ENCODE assay signal across 2 cellular contexts in genomic region chr1:228513244-228513900, GRCh38.
TF ChIP-seq lines count a peak whose summit lies in the region.

No MANE protein-coding gene starts in this region.

TF ChIP-seq in IMR-90, 13 proteins besides CTCF, POLR2A, EP300 and RAD21:
- TF ChIP-seq NFE2L2 (IDR thresholded peaks at IDR 0.05; ENCODE audit: low read depth, low read length) = no peak
- no peak for TF ChIP-seq FOS (IDR thresholded peaks at IDR 0.05; ENCODE audit: low read depth, low read length)
- no peak for TF ChIP-seq SMC3 (IDR thresholded peaks at IDR 0.05; ENCODE audit: low read depth, low read length)
- TF ChIP-seq CEBPB (IDR thresholded peaks at IDR 0.05; ENCODE audit: low read depth, low read length) = peak; percentile 39; the same call in 1 of the 2 replicates
- no peak for TF ChIP-seq CHD1 (IDR thresholded peaks at IDR 0.05; ENCODE audit: low read depth, low read length)
- TF ChIP-seq BHLHE40 (IDR thresholded peaks at IDR 0.05; ENCODE audit: low read depth, low read length) = no peak
- TF ChIP-seq USF2 (IDR thresholded peaks at IDR 0.05; ENCODE audit: low read depth, low read length) = no peak
- no peak for TF ChIP-seq RCOR1 (IDR thresholded peaks at IDR 0.05; ENCODE audit: insufficient replicate concordance, low read length)

TF ChIP-seq in K562, 482 proteins besides CTCF, POLR2A, EP300 and RAD21 (continues in another document):
- no peak for TF ChIP-seq ATF1 (CRISPR knock-in tag; IDR thresholded peaks at IDR 0.05)
- peak; percentile 64 for TF ChIP-seq ATF1 (tag; IDR thresholded peaks at IDR 0.05)
- peak; percentile 80; the same call in 1 of the 2 replicates for TF ChIP-seq ZNF511 (CRISPR knock-in tag; IDR thresholded peaks at IDR 0.05)
- peak in 1 of 2 experiments; percentile 55; a peak in 2 of 4 replicates for TF ChIP-seq SRF (CRISPR knock-in tag; IDR thresholded peaks at IDR 0.05)
- TF ChIP-seq KHSRP (IDR thresholded peaks at IDR 0.05) = peak; percentile 85
- TF ChIP-seq HDAC8 (tag; IDR thresholded peaks at IDR 0.05) = no peak
- TF ChIP-seq ZNF384 (IDR thresholded peaks at IDR 0.05; ENCODE audit: low read depth, low read length) = peak; percentile 100
- TF ChIP-seq ZNF668 (CRISPR knock-in tag; IDR thresholded peaks at IDR 0.05) = peak; percentile 93
- TF ChIP-seq FOXJ2 (tag; IDR thresholded peaks at IDR 0.05) = peak; percentile 87
- TF ChIP-seq SMARCC2 (IDR thresholded peaks at IDR 0.05; ENCODE audit: low read depth) = peak; percentile 98
- TF ChIP-seq POLR2AphosphoS2 (IDR thresholded peaks at IDR 0.05; ENCODE audit: low read length) = no peak
- peak; percentile 89 to 94 for TF ChIP-seq FOXK2 (conservative IDR thresholded peaks at IDR 0.05 in 1 of 2, IDR thresholded peaks at IDR 0.05 in 1 of 2; ENCODE audit: low read depth in 2 of 2)
- no peak for TF ChIP-seq BRD4 (IDR thresholded peaks at IDR 0.05)
- TF ChIP-seq ZNF639 (CRISPR knock-in tag; conservative IDR thresholded peaks at IDR 0.05 in 1 of 2, IDR thresholded peaks at IDR 0.05 in 1 of 2) = peak in 1 of 2 experiments; percentile 95; a peak in 2 of 4 replicates
- TF ChIP-seq BCL6 (CRISPR knock-in tag; IDR thresholded peaks at IDR 0.05) = no peak
- peak; percentile 83 for TF ChIP-seq NFATC3 (IDR thresholded peaks at IDR 0.05)
- no peak for TF ChIP-seq ZBTB1 (CRISPR knock-in tag; IDR thresholded peaks at IDR 0.05; ENCODE audit: borderline replicate concordance, low read depth)
- peak; percentile 91 for TF ChIP-seq BHLHE40 (IDR thresholded peaks at IDR 0.05; ENCODE audit: low read length)
- TF ChIP-seq ZBTB17 (CRISPR knock-in tag; IDR thresholded peaks at IDR 0.05) = peak; percentile 78
- TF ChIP-seq THRA (IDR thresholded peaks at IDR 0.05) = no peak
- no peak for TF ChIP-seq TEAD2 (tag; IDR thresholded peaks at IDR 0.05)
- peak; percentile 98 for TF ChIP-seq STAT5A (IDR thresholded peaks at IDR 0.05; ENCODE audit: borderline replicate concordance, low read length)
- no peak for TF ChIP-seq ZNF277 (CRISPR knock-in tag; IDR thresholded peaks at IDR 0.05; ENCODE audit: borderline replicate concordance)
- no peak for TF ChIP-seq HDAC6 (IDR thresholded peaks at IDR 0.05; ENCODE audit: low read depth, low read length)
- no peak for TF ChIP-seq PTTG1 (tag; IDR thresholded peaks at IDR 0.05; ENCODE audit: low read depth)
- no peak for TF ChIP-seq SETDB1 (IDR thresholded peaks at IDR 0.05; ENCODE audit: low read length)
- peak; percentile 78 for TF ChIP-seq SMAD3 (CRISPR knock-in tag; conservative IDR thresholded peaks at IDR 0.05)
- TF ChIP-seq RAD51 (IDR thresholded peaks at IDR 0.05; ENCODE audit: borderline replicate concordance, low read depth) = peak; percentile 47; the same call in 1 of the 2 replicates
- TF ChIP-seq ATF6 (CRISPR knock-in tag; IDR thresholded peaks at IDR 0.05) = no peak
- peak; percentile 39; the same call in 1 of the 2 replicates for TF ChIP-seq ZNF444 (CRISPR knock-in tag; IDR thresholded peaks at IDR 0.05)
- TF ChIP-seq SAP30 (IDR thresholded peaks at IDR 0.05; ENCODE audit: borderline replicate concordance, insufficient read depth, low read depth, low read length, poor library complexity, severe bottlenecking) = no peak
- TF ChIP-seq KAT7 (CRISPR knock-in tag; IDR thresholded peaks at IDR 0.05; ENCODE audit: borderline replicate concordance) = peak; percentile 74; the same call in 1 of the 2 replicates
- 0 out of 2 replicates have a peak, but pooled peaks have one; percentile 53 for TF ChIP-seq ZNF445 (CRISPR knock-in tag; IDR thresholded peaks at IDR 0.05; ENCODE audit: low read depth)
- peak; percentile 61; the same call in 1 of the 2 replicates for TF ChIP-seq SP1 (CRISPR knock-in tag; IDR thresholded peaks at IDR 0.05)
- peak; percentile 97 for TF ChIP-seq ZNF644 (tag; IDR thresholded peaks at IDR 0.05; ENCODE audit: low read depth)
- peak; percentile 70; the same call in 1 of the 2 replicates for TF ChIP-seq MEF2A (IDR thresholded peaks at IDR 0.05; ENCODE audit: control insufficient read depth, low read depth, low read length)
- TF ChIP-seq ETV6 (IDR thresholded peaks at IDR 0.05; ENCODE audit: borderline replicate concordance in 1 of 2, low read depth in 2 of 2, low read length in 1 of 2) = peak in 1 of 2 experiments; percentile 79; a peak in 2 of 4 replicates
- no peak for TF ChIP-seq ETV6 (CRISPR knock-in tag; IDR thresholded peaks at IDR 0.05; ENCODE audit: borderline replicate concordance)
- TF ChIP-seq USF1 (CRISPR knock-in tag; IDR thresholded peaks at IDR 0.05) = peak; percentile 29; the same call in 1 of the 2 replicates
- TF ChIP-seq PHTF2 (CRISPR knock-in tag; IDR thresholded peaks at IDR 0.05) = no peak
- no peak for TF ChIP-seq SMARCB1 (IDR thresholded peaks at IDR 0.05; ENCODE audit: insufficient read length, low read depth)
- peak; percentile 87 for TF ChIP-seq PYGO2 (tag; IDR thresholded peaks at IDR 0.05)
- no peak for TF ChIP-seq NR1H2 (CRISPR knock-in tag; IDR thresholded peaks at IDR 0.05)
- TF ChIP-seq TOE1 (IDR thresholded peaks at IDR 0.05; ENCODE audit: borderline replicate concordance) = peak; percentile 56; the same call in 1 of the 2 replicates
- TF ChIP-seq TOE1 (CRISPR knock-in tag; IDR thresholded peaks at IDR 0.05; ENCODE audit: borderline replicate concordance, low read depth) = 0 out of 2 replicates have a peak, but pooled peaks have one; percentile 34
- TF ChIP-seq DMBX1 (CRISPR knock-in tag; IDR thresholded peaks at IDR 0.05; ENCODE audit: borderline replicate concordance) = peak; percentile 98
- TF ChIP-seq ZNF263 (CRISPR knock-in tag; IDR thresholded peaks at IDR 0.05; ENCODE audit: borderline replicate concordance) = peak; percentile 83; the same call in 1 of the 2 replicates
- no peak for TF ChIP-seq DDX20 (tag; IDR thresholded peaks at IDR 0.05; ENCODE audit: low read depth)
- TF ChIP-seq NBN (IDR thresholded peaks at IDR 0.05; ENCODE audit: low read depth) = peak; percentile 97
- 0 out of 2 replicates have a peak, but pooled peaks have one; percentile 57 for TF ChIP-seq PTBP1 (IDR thresholded peaks at IDR 0.05; ENCODE audit: low read depth, low read length)
- TF ChIP-seq SAFB (IDR thresholded peaks at IDR 0.05; ENCODE audit: borderline replicate concordance, low read depth, low read length) = no peak
- TF ChIP-seq ESRRA (IDR thresholded peaks at IDR 0.05; ENCODE audit: borderline replicate concordance, low read depth) = peak; percentile 94
- peak; percentile 99 for TF ChIP-seq DPF2 (IDR thresholded peaks at IDR 0.05)
- peak in 1 of 2 experiments; percentile 98; a peak in 2 of 4 replicates for TF ChIP-seq ZMIZ1 (IDR thresholded peaks at IDR 0.05; ENCODE audit: low read depth in 2 of 2, low read length in 2 of 2)
- peak; percentile 99 for TF ChIP-seq CTBP1 (IDR thresholded peaks at IDR 0.05; ENCODE audit: borderline replicate concordance)
- peak; percentile 97 for TF ChIP-seq ZNF584 (CRISPR knock-in tag; IDR thresholded peaks at IDR 0.05; ENCODE audit: low read depth)
- TF ChIP-seq MTA1 (IDR thresholded peaks at IDR 0.05; ENCODE audit: borderline replicate concordance) = peak; percentile 91
- TF ChIP-seq LEF1 (IDR thresholded peaks at IDR 0.05) = peak; percentile 96
- peak; percentile 64; the same call in 1 of the 2 replicates for TF ChIP-seq KLF6 (CRISPR knock-in tag; IDR thresholded peaks at IDR 0.05; ENCODE audit: borderline replicate concordance)
- no peak for TF ChIP-seq ZNF699 (CRISPR knock-in tag; IDR thresholded peaks at IDR 0.05; ENCODE audit: insufficient replicate concordance)
- peak; percentile 63; the same call in 1 of the 2 replicates for TF ChIP-seq HINFP (tag; conservative IDR thresholded peaks at IDR 0.05; ENCODE audit: low read depth)
- peak; percentile 64; the same call in 1 of the 2 replicates for TF ChIP-seq NFE2 (IDR thresholded peaks at IDR 0.05; ENCODE audit: low read depth)
- peak; percentile 80 for TF ChIP-seq ZNF311 (CRISPR knock-in tag; IDR thresholded peaks at IDR 0.05)
- peak; percentile 97 for TF ChIP-seq HLTF (IDR thresholded peaks at IDR 0.05)
